Comparison of ENCODE assay signal across 18 cellular contexts in the genomic region with DNA sequence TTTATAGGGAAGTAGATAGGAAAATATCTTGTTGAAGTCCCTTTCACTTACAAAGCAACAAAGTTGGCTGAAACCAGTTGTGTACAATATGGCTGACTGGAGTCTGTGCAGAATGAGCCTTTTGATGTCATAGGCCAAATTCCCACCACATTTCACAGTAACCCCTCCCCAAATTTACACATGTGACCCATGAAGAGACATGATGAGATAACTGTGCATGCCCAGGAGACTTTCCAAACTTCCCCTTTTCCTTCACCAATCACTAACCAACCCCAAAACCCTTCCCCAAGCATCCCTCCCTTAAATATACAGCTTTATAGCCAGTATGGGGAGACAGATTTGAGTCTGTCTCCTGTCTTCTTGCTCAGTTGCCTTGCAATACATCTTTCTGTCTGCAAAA.
A peak's percentile ranks its signal among the peaks of the same experiment; 100 is the strongest.
DNase-seq lines count a peak whose midpoint lies in the region; ATAC-seq, FAIRE-seq and TF ChIP-seq lines count a peak whose summit lies in the region.
"Had no signal": no experiment of that assay in that cellular context is flagged by ENCODE, and none has a peak within 500 bp of the region (broad histone marks: within the 10 kb centered on the region; RNA-seq: fewer than 3 reads in every experiment).

No MANE protein-coding gene starts in this region.

- no peaks in the 10 kb centered on the region for H4K20me1 ChIP-seq in K562 (replicated peaks; ENCODE audit: control insufficient read depth, insufficient read depth, low read length)

- no TSS peak for BruUV-seq in K562 (replicated peaks; lab: Mats Ljungman, UMichigan)

- POLR2A ChIA-PET in activated CD4-positive, alpha-beta T cell treated with anti-CD3 and anti-CD28 coated beads for 36 hours (lab: Charles Lee), result no interaction called here
- POLR2A ChIA-PET in K562 (lab: Yijun Ruan, JAX), result interaction anchor here (0.7 kb wide), 1 partner anchor 22 kb away, joined by 3 read pairs; no protein-coding TSS in a partner anchor

- H3K27ac Mint-ChIP-seq in activated CD4-positive, alpha-beta T cell treated with anti-CD3 and anti-CD28 coated beads, Interleukin-2, amount 10 ng/mL, durations not matched to agents 24 days and 14 days, result no peak overlapping the region
- no peak overlapping the region for H3K27ac Mint-ChIP-seq in activated CD4-positive, alpha-beta T cell treated with anti-CD3 and anti-CD28 coated beads for 36 hours
- peak overlapping the region; percentile 25 for H3K27ac Mint-ChIP-seq in stimulated activated naive B cell treated with anti-CD40 and anti-IgM and Interleukin-4, amounts not matched to agents 10 μg/mL and 1 μg/mL and 100 μg/mL, for 72 hours
- H3K27ac Mint-ChIP-seq: CD4-positive, CD25-positive, alpha-beta regulatory T cell; H9; T-cell had no signal

- peaks cover 22% of the 10 kb centered on the region for H3K9me3 Mint-ChIP-seq in activated CD4-positive, alpha-beta T cell treated with anti-CD3 and anti-CD28 coated beads, Interleukin-2, amount 10 ng/mL, durations not matched to agents 24 days and 14 days
- H3K9me3 Mint-ChIP-seq in activated CD4-positive, alpha-beta T cell treated with anti-CD3 and anti-CD28 coated beads for 36 hours (ENCODE audit: low read depth), result no peaks in the 10 kb centered on the region
- H3K9me3 Mint-ChIP-seq in stimulated activated naive B cell treated with anti-CD40 and anti-IgM and Interleukin-4, amounts not matched to agents 10 μg/mL and 1 μg/mL and 100 μg/mL, for 72 hours, result peaks cover 1 to 4% of the 10 kb centered on the region in 2 donors
- H3K9me3 Mint-ChIP-seq: T-cell had no signal

- H3K27me3 Mint-ChIP-seq in activated CD4-positive, alpha-beta T cell treated with anti-CD3 and anti-CD28 coated beads, Interleukin-2, amount 10 ng/mL, durations not matched to agents 24 days and 14 days, result peaks cover 7% of the 10 kb centered on the region
- H3K27me3 Mint-ChIP-seq in activated CD4-positive, alpha-beta T cell treated with anti-CD3 and anti-CD28 coated beads for 36 hours, result no peaks in the 10 kb centered on the region
- peaks cover 13 to 21% of the 10 kb centered on the region in 2 donors for H3K27me3 Mint-ChIP-seq in stimulated activated naive B cell treated with anti-CD40 and anti-IgM and Interleukin-4, amounts not matched to agents 10 μg/mL and 1 μg/mL and 100 μg/mL, for 72 hours
- H3K27me3 Mint-ChIP-seq: CD4-positive, CD25-positive, alpha-beta regulatory T cell had no signal

- in situ Hi-C loops in K562 (cut with MboI), result no loop called here

- H3K4me3 ChIP-seq in K562 (no peak overlapping the region), mucosa of descending colon (no peak overlapping the region)

- TF ChIP-seq CTCF in K562 (IDR thresholded peaks at IDR 0.05 in 2 of 3, conservative IDR thresholded peaks at IDR 0.05 in 1 of 3; ENCODE audit: insufficient read depth in 2 of 3, low read depth in 1 of 3, low read length in 3 of 3) (no peak), mucosa of descending colon (IDR thresholded peaks at IDR 0.05) (no peak)

- TF ChIP-seq EP300 in K562 (IDR thresholded peaks at IDR 0.05; ENCODE audit: low read length), result no peak

- H3K4me1 ChIP-seq in K562 (replicated peaks in 1 of 2; ENCODE audit: control insufficient read depth in 2 of 2, insufficient read depth in 2 of 2, low read length in 2 of 2), result no peaks in the 10 kb centered on the region
- H3K4me1 ChIP-seq in mucosa of descending colon (ENCODE audit: low read depth), result no peaks in the 10 kb centered on the region
- H3K4me1 ChIP-seq: BE2C, Caco-2 had no signal

- H3K9me1 ChIP-seq in K562 (ENCODE audit: control insufficient read depth, insufficient read depth, low read length), result no peaks in the 10 kb centered on the region

- H3K36me3 ChIP-seq in K562 (ENCODE audit: control insufficient read depth, insufficient read depth, low read length), result no peaks in the 10 kb centered on the region
- H3K36me3 ChIP-seq in mucosa of descending colon (ENCODE audit: low read depth), result no peaks in the 10 kb centered on the region
- H3K36me3 ChIP-seq: BE2C had no signal

- H3K9ac ChIP-seq in K562 (ENCODE audit: insufficient read depth in 1 of 2, low read depth in 2 of 2, low read length in 2 of 2), result no peak overlapping the region
- H3K9ac ChIP-seq: KMS-11 had no signal

- FAIRE-seq in K562 (lab: Jason Lieb, UNC), result no peak
- FAIRE-seq: G401.6 had no signal

- CTCF ChIA-PET in activated CD4-positive, alpha-beta T cell treated with anti-CD3 and anti-CD28 coated beads for 36 hours (lab: Charles Lee), result no interaction called here
- CTCF ChIA-PET in K562 (lab: Yijun Ruan, JAX; ENCODE audit: low intra/inter-chr PET ratio), result no interaction called here

- H2AFZ ChIP-seq in K562 (ENCODE audit: low read depth, low read length), result no peak overlapping the region

- no peak for TF ChIP-seq POLR2A in K562 (conservative IDR thresholded peaks at IDR 0.05)

- H3K27me3 ChIP-seq in K562 (ENCODE audit: control insufficient read depth in 2 of 2, insufficient read depth in 2 of 2, low read length in 2 of 2), result no peaks in the 10 kb centered on the region; a peak in 1 of 5 replicates
- H3K27me3 ChIP-seq: BE2C had no signal

- no peak for TF ChIP-seq RAD21 in K562 (CRISPR knock-in tag; conservative IDR thresholded peaks at IDR 0.05 in 1 of 2, IDR thresholded peaks at IDR 0.05 in 1 of 2)

- ATAC-seq in activated CD4-positive, alpha-beta T cell treated with anti-CD3 and anti-CD28 coated beads for 36 hours, result no peak
- ATAC-seq in K562, result no peak
- ATAC-seq in stimulated activated naive B cell treated with anti-CD40 and anti-IgM and Interleukin-4, amounts not matched to agents 10 μg/mL and 1 μg/mL and 100 μg/mL, for 72 hours (replicated peaks), result no peak
- no peak for ATAC-seq in mucosa of descending colon
- ATAC-seq in HG03571 (IDR thresholded peaks at IDR 0.05; ENCODE audit: unreplicated experiment), result no peak
- ATAC-seq: T-cell had no signal

- no peaks in the 10 kb centered on the region for H3K36me3 Mint-ChIP-seq in activated CD4-positive, alpha-beta T cell treated with anti-CD3 and anti-CD28 coated beads, Interleukin-2, amount 10 ng/mL, durations not matched to agents 24 days and 14 days (ENCODE audit: low read depth)
- no peaks in the 10 kb centered on the region for H3K36me3 Mint-ChIP-seq in activated CD4-positive, alpha-beta T cell treated with anti-CD3 and anti-CD28 coated beads for 36 hours (ENCODE audit: low read depth)
- peaks cover 0 to 2% of the 10 kb centered on the region in 2 donors for H3K36me3 Mint-ChIP-seq in stimulated activated naive B cell treated with anti-CD40 and anti-IgM and Interleukin-4, amounts not matched to agents 10 μg/mL and 1 μg/mL and 100 μg/mL, for 72 hours
- H3K36me3 Mint-ChIP-seq: CD4-positive, CD25-positive, alpha-beta regulatory T cell; T-cell had no signal

- no peaks in the 10 kb centered on the region for H3K79me2 ChIP-seq in K562 (ENCODE audit: control insufficient read depth, insufficient read depth, low read length)

- H3K4me3 Mint-ChIP-seq in activated CD4-positive, alpha-beta T cell treated with anti-CD3 and anti-CD28 coated beads, Interleukin-2, amount 10 ng/mL, durations not matched to agents 24 days and 14 days, result no peak overlapping the region
- H3K4me3 Mint-ChIP-seq in activated CD4-positive, alpha-beta T cell treated with anti-CD3 and anti-CD28 coated beads for 36 hours, result no peak overlapping the region
- H3K4me3 Mint-ChIP-seq in stimulated activated naive B cell treated with anti-CD40 and anti-IgM and Interleukin-4, amounts not matched to agents 10 μg/mL and 1 μg/mL and 100 μg/mL, for 72 hours, result no peak overlapping the region
- H3K4me3 Mint-ChIP-seq: CD4-positive, CD25-positive, alpha-beta regulatory T cell; H9; T-cell had no signal

- intact Hi-C loops in activated CD4-positive, alpha-beta T cell treated with anti-CD3 and anti-CD28 coated beads, Interleukin-2, amount 10 ng/mL, durations not matched to agents 24 days and 14 days (cut with micrococcal nuclease), result no loop called here
- intact Hi-C loops in activated CD4-positive, alpha-beta T cell treated with anti-CD3 and anti-CD28 coated beads for 36 hours (cut with DNase I, micrococcal nuclease), result no loop called here
- intact Hi-C loops in K562 (cut with micrococcal nuclease), result no loop called here
- intact Hi-C loops in mucosa of descending colon (cut with DNase I, micrococcal nuclease), result no loop called here

- no peaks in the 10 kb centered on the region for H3K9me3 ChIP-seq in K562 (replicated peaks; ENCODE audit: control insufficient read depth, insufficient read depth, low read depth, low read length)
- H3K9me3 ChIP-seq in mucosa of descending colon, result no peaks in the 10 kb centered on the region
- H3K9me3 ChIP-seq: BE2C, Caco-2 had no signal

- peak; percentile 40 for DNase-seq in activated CD4-positive, alpha-beta T cell treated with anti-CD3 and anti-CD28 coated beads, Interleukin-2, amount 10 ng/mL, durations not matched to agents 24 days and 14 days
- DNase-seq in activated CD4-positive, alpha-beta T cell treated with anti-CD3 and anti-CD28 coated beads for 36 hours, result no peak
- DNase-seq in NOMO-1 treated with dmso at 0.1 percent for 144 hours (lab: John Stamatoyannopoulos, UW; ENCODE audit: unreplicated experiment), result peak; percentile 9
- no peak for DNase-seq in K562 (ENCODE audit: extremely low read depth in 1 of 4, low spot score in 3 of 4)
- no peak for DNase-seq in stimulated activated naive B cell treated with anti-CD40 and anti-IgM and Interleukin-4, amounts not matched to agents 10 μg/mL and 1 μg/mL and 100 μg/mL, for 72 hours
- no peak for DNase-seq in activated gamma-delta T cell (lab: John Stamatoyannopoulos, UW)
- no peak for DNase-seq in mucosa of descending colon
- DNase-seq: BE2C; Caco-2; CD4-positive, CD25-positive, alpha-beta regulatory T cell; H9; NCI-H1105; NCI-H510A; NCI-H774; T-cell had no signal

- H3K4me1 Mint-ChIP-seq in activated CD4-positive, alpha-beta T cell treated with anti-CD3 and anti-CD28 coated beads, Interleukin-2, amount 10 ng/mL, durations not matched to agents 24 days and 14 days, result peaks cover 2% of the 10 kb centered on the region
- peaks cover 13% of the 10 kb centered on the region for H3K4me1 Mint-ChIP-seq in activated CD4-positive, alpha-beta T cell treated with anti-CD3 and anti-CD28 coated beads for 36 hours
- H3K4me1 Mint-ChIP-seq in stimulated activated naive B cell treated with anti-CD40 and anti-IgM and Interleukin-4, amounts not matched to agents 10 μg/mL and 1 μg/mL and 100 μg/mL, for 72 hours, result peaks cover 6 to 14% of the 10 kb centered on the region in 2 donors

- no peak overlapping the region for H3K27ac ChIP-seq in K562 (ENCODE audit: extremely low read depth, low read depth, low read length)
- H3K27ac ChIP-seq: KMS-11 had no signal

- no peak overlapping the region for H3K4me2 ChIP-seq in K562 (ENCODE audit: insufficient read depth, low read length)
- H3K4me2 ChIP-seq: KMS-11 had no signal

TF ChIP-seq in K562, 482 proteins besides CTCF, POLR2A, EP300 and RAD21:
- TF ChIP-seq L3MBTL2 (IDR thresholded peaks at IDR 0.05) (peak; percentile 60; the same call in 1 of the 2 replicates), NRF1 (conservative IDR thresholded peaks at IDR 0.05 in 1 of 2, IDR thresholded peaks at IDR 0.05 in 1 of 2) (peak; percentile 39 to 54; a peak in 2 of 4 replicates), POU5F1 (IDR thresholded peaks at IDR 0.05; ENCODE audit: borderline replicate concordance, low read depth, low read length, partially characterized antibody) (no peak)

Comparison
In these comparisons a context has a peak if more than half of its experiments do, and no peak if none do; other contexts are left out.
1. DNase-seq: peak in activated CD4-positive, alpha-beta T cell treated with anti-CD3 and anti-CD28 coated beads, Interleukin-2, amount 10 ng/mL, durations not matched to agents 24 days and 14 days (single experiment) and NOMO-1 treated with dmso at 0.1 percent for 144 hours (single experiment); none in activated CD4-positive, alpha-beta T cell treated with anti-CD3 and anti-CD28 coated beads for 36 hours (single experiment), K562 (0 of 4), stimulated activated naive B cell treated with anti-CD40 and anti-IgM and Interleukin-4, amounts not matched to agents 10 μg/mL and 1 μg/mL and 100 μg/mL, for 72 hours (single experiment), activated gamma-delta T cell (single experiment) and mucosa of descending colon (0 of 3).